Comparison of ENCODE assay signal across 27 cellular contexts in the genomic region with DNA sequence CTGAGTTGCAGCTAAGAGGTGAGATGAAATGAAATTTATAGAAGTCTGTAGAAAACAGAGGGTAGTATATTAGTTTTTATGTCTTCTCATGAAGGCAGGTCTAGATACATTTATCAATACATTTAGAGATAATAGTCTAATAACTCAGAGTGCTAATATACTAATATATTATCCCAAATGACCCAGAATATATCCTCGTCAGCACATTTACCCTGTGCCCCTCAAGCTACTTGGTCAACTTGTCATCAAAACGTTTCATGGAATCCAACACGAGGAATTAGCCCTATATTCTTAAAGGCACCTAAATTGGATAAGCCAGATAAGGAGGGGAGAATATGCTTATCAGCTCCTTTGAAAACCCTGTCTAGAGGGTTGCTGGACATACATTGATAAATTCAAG.
"Had no signal": no experiment of that assay in that cellular context is flagged by ENCODE, and none has a peak within 500 bp of the region (broad histone marks: within the 10 kb centered on the region; RNA-seq: fewer than 3 reads in every experiment).

No MANE protein-coding gene starts in this region.

- H3K4me1 ChIP-seq: stomach, suprapubic skin, testis, thyroid gland, tibial artery, tibial nerve, transverse colon, upper lobe of left lung, upper lobe of right lung, uterus, vagina had no signal

- H3K9me3 ChIP-seq: stomach, testis, thoracic aorta, thyroid gland, tibial artery, tibial nerve, transverse colon, upper lobe of left lung, upper lobe of right lung, uterus, vagina had no signal

- H3K4me3 ChIP-seq: stomach, suprapubic skin, testis, thoracic aorta, thyroid gland, tibial artery, tibial nerve, transverse colon, upper lobe of left lung, upper lobe of right lung, uterus, vagina had no signal

- FAIRE-seq: urothelium cell line had no signal

- DNase-seq: stimulated activated CD4-positive, alpha-beta T cell treated with anti-CD3 and anti-CD28 coated beads, Interleukin-2, amount 100 ng/mL, for 48 hours; stimulated activated CD4-positive, alpha-beta T cell treated with anti-CD3 and anti-CD28 coated beads, Interleukin-4, amount 100 ng/mL, for 1 hour; stimulated activated CD4-positive, alpha-beta T cell treated with anti-CD3 and anti-CD28 coated beads, Interleukin-4, amount 100 ng/mL, for 24 hours; stimulated activated CD4-positive, alpha-beta T cell treated with anti-CD3 and anti-CD28 coated beads, Interleukin-4, amount 100 ng/mL, for 4 hours; stimulated activated CD8-positive, alpha-beta memory T cell treated with anti-CD3 and anti-CD28 coated beads, Interleukin-4, amount 100 ng/mL, for 48 hours; stimulated activated naive B cell treated with anti-CD40 and anti-IgM and Interleukin-4, amounts not matched to agents 10 μg/mL and 1 μg/mL and 100 μg/mL, for 72 hours; stimulated activated naive CD4-positive, alpha-beta T cell; stimulated activated naive CD4-positive, alpha-beta T cell treated with Interleukin-2 at 50 U/mL for 16 hours; stimulated activated naive CD8-positive, alpha-beta T cell treated with anti-CD3 and anti-CD28 coated beads, Interleukin-15, amount 100 ng/mL, for 72 hours; stimulated activated naive CD8-positive, alpha-beta T cell treated with anti-CD3 and anti-CD28 coated beads, Interleukin-15, Interleukin-2, amounts not matched to agents 100 U/mL and 50 U/mL, for 24 hours; stomach; substantia nigra; testis; thyroid gland; tibial artery; transverse colon; trophoblast cell; upper lobe of left lung; upper lobe of right lung; uterus had no signal

- H3K36me3 ChIP-seq: stomach, suprapubic skin, thoracic aorta, thyroid gland, tibial artery, tibial nerve, transverse colon, upper lobe of left lung, upper lobe of right lung, uterus, vagina had no signal

- ATAC-seq: stimulated activated effector memory CD8-positive, alpha-beta T cell treated with anti-CD3 and anti-CD28 coated beads, Interleukin-12 subunit alpha, Interleukin-12 subunit beta, amount 100 ng/mL, for 72 hours; stimulated activated memory B cell treated with anti-CD40 and anti-IgM and Interleukin-4, amounts not matched to agents 10 μg/mL and 1 μg/mL and 100 μg/mL, for 72 hours; stimulated activated naive B cell treated with anti-CD40 and anti-IgM and Interleukin-4, amounts not matched to agents 10 μg/mL and 1 μg/mL and 100 μg/mL, for 72 hours; stimulated activated naive CD8-positive, alpha-beta T cell treated with anti-CD3 and anti-CD28 coated beads, Interleukin-15, amount 100 ng/mL, for 72 hours; stimulated activated naive CD8-positive, alpha-beta T cell treated with anti-CD3 and anti-CD28 coated beads, Interleukin-15, Interleukin-2, amounts not matched to agents 100 U/mL and 50 U/mL, for 24 hours; upper lobe of right lung had no signal

- H3K27ac ChIP-seq: stomach, suprapubic skin, testis, thoracic aorta, thyroid gland, tibial artery, tibial nerve, transverse colon, upper lobe of left lung, upper lobe of right lung, uterus, vagina had no signal

- H3K27me3 ChIP-seq: stomach, suprapubic skin, testis, thyroid gland, tibial artery, tibial nerve, transverse colon, upper lobe of left lung, upper lobe of right lung, uterus, vagina had no signal
